Comparison of ENCODE assay signal across 9 cellular contexts in the genomic region with DNA sequence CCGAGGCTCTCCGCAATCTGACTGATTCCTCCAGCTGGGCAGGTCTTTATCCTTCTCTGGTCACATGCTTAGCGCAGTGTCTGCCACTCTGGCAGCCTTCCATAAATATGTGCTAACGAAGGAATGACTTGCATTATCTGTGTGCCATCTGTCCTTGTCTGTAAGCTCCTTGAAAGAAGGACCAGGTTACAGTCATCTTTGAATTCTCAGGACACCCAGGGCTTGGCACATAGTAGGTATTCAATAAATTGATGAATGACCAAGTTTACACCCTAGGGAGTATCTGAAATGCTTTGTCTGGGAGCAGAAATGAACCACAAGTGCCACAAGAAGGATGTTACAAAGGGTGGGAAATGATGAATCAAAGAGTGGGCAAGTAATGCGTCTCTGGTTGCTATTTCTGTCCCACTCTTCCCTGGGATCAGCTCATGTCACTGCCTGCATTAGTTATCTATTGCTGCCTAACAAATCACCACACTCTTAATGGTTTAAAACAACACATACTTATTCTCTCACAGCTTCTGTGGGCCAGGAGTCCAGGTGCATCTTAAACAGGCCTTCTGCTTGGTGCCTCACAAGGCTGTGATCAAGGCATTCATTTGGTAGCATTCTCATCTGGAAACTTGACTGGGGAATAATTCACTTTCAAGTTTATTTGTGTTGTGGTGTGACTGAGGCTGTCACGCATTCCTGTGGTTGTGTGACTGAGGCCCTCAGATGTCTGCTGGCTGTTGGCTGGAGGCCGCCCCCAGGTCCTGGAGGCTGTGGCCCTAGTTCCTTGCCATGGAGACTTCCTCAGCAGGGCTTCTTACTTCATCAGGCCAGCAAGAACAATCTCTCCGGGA. TPM values are rescaled to one million over a fixed set of nuclear protein-coding genes. Genes with fewer than 3 reads are reported as not detected.
DNase-seq lines count a peak whose midpoint lies in the region; ATAC-seq and TF ChIP-seq lines count a peak whose summit lies in the region.
"Had no signal": no experiment of that assay in that cellular context is flagged by ENCODE, and none has a peak within 500 bp of the region (broad histone marks: within the 10 kb centered on the region; RNA-seq: fewer than 3 reads in every experiment).

No MANE protein-coding gene starts in this region.

- TF ChIP-seq CTCF in WTC11 (IDR thresholded peaks at IDR 0.05) = no peak

- DNase-seq in stimulated activated CD4-positive, alpha-beta T cell treated with anti-CD3 and anti-CD28 coated beads, Interleukin-12 subunit alpha, Interleukin-12 subunit beta, amount 100 ng/mL, for 48 hours (ENCODE audit: low read depth in 2 of 3, low spot score in 1 of 3) = peak in 2 of 3 donors; percentile 2 to 17
- no peak for DNase-seq in stimulated activated CD4-positive, alpha-beta T cell treated with anti-CD3 and anti-CD28 coated beads, Interleukin-4, amount 100 ng/mL, for 4 hours
- peak; percentile 1 for DNase-seq in stromal cell of bone marrow (ENCODE audit: low read depth)
- no peak for DNase-seq in WTC11 (ENCODE audit: low spot score)
- no peak for DNase-seq in HuH-7.5 (ENCODE audit: low spot score)
- no peak for DNase-seq in posterior vena cava (ENCODE audit: low spot score)
- DNase-seq: activated CD4-positive, alpha-beta T cell treated with anti-CD3 and anti-CD28 coated beads for 4 hours had no signal

- peaks cover 3% of the 10 kb centered on the region for H3K9me3 Mint-ChIP-seq in activated T-helper 17 cell treated with anti-CD3 and anti-CD28 coated beads, Interleukin-2, amount 50 U/mL, for 72 hours
- H3K9me3 Mint-ChIP-seq in WTC11 = peaks cover 38% of the 10 kb centered on the region

- no peaks in the 10 kb centered on the region for H3K36me3 Mint-ChIP-seq in activated T-helper 17 cell treated with anti-CD3 and anti-CD28 coated beads, Interleukin-2, amount 50 U/mL, for 72 hours (ENCODE audit: low read depth)
- peaks cover 16% of the 10 kb centered on the region for H3K36me3 Mint-ChIP-seq in WTC11

- CTCF ChIA-PET in WTC11 (lab: Charles Lee) = no interaction called here

- H3K4me1 Mint-ChIP-seq in activated T-helper 17 cell treated with anti-CD3 and anti-CD28 coated beads, Interleukin-2, amount 50 U/mL, for 72 hours = no peaks in the 10 kb centered on the region
- peaks cover 7% of the 10 kb centered on the region for H3K4me1 Mint-ChIP-seq in WTC11

- ATAC-seq in HG03066 (IDR thresholded peaks at IDR 0.05; ENCODE audit: low read depth, unreplicated experiment) (peak; percentile 72), WTC11 (no peak)
- ATAC-seq in activated T-helper 17 cell treated with anti-CD3 and anti-CD28 coated beads, Interleukin-2, amount 50 U/mL, for 72 hours (replicated peaks) = peak; percentile 63

- peaks cover 22% of the 10 kb centered on the region for H3K27me3 Mint-ChIP-seq in activated T-helper 17 cell treated with anti-CD3 and anti-CD28 coated beads, Interleukin-2, amount 50 U/mL, for 72 hours
- peaks cover 4% of the 10 kb centered on the region for H3K27me3 Mint-ChIP-seq in WTC11 (ENCODE audit: low read depth)

- H3K4me3 Mint-ChIP-seq in activated T-helper 17 cell treated with anti-CD3 and anti-CD28 coated beads, Interleukin-2, amount 50 U/mL, for 72 hours = no peak overlapping the region
- H3K4me3 Mint-ChIP-seq in WTC11 = no peak overlapping the region

- intact Hi-C loops in posterior vena cava (cut with DNase I) = no loop called here

- H3K27ac Mint-ChIP-seq in activated T-helper 17 cell treated with anti-CD3 and anti-CD28 coated beads, Interleukin-2, amount 50 U/mL, for 72 hours = no peak overlapping the region
- no peak overlapping the region for H3K27ac Mint-ChIP-seq in WTC11

- POLR2A ChIA-PET in WTC11 (lab: Charles Lee) = no interaction called here

TF ChIP-seq in WTC11, 78 proteins besides CTCF, POLR2A, EP300 and RAD21 (continues in another document):
- TF ChIP-seq, protein P1, sequence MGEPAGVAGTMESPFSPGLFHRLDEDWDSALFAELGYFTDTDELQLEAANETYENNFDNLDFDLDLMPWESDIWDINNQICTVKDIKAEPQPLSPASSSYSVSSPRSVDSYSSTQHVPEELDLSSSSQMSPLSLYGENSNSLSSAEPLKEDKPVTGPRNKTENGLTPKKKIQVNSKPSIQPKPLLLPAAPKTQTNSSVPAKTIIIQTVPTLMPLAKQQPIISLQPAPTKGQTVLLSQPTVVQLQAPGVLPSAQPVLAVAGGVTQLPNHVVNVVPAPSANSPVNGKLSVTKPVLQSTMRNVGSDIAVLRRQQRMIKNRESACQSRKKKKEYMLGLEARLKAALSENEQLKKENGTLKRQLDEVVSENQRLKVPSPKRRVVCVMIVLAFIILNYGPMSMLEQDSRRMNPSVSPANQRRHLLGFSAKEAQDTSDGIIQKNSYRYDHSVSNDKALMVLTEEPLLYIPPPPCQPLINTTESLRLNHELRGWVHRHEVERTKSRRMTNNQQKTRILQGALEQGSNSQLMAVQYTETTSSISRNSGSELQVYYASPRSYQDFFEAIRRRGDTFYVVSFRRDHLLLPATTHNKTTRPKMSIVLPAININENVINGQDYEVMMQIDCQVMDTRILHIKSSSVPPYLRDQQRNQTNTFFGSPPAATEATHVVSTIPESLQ (CRISPR knock-in tag; IDR thresholded peaks at IDR 0.05) = no peak
- no peak for TF ChIP-seq ZSCAN18 (CRISPR knock-in tag; IDR thresholded peaks at IDR 0.05)
- TF ChIP-seq TEAD4 (CRISPR knock-in tag; IDR thresholded peaks at IDR 0.05) = no peak
- TF ChIP-seq, protein P2, sequence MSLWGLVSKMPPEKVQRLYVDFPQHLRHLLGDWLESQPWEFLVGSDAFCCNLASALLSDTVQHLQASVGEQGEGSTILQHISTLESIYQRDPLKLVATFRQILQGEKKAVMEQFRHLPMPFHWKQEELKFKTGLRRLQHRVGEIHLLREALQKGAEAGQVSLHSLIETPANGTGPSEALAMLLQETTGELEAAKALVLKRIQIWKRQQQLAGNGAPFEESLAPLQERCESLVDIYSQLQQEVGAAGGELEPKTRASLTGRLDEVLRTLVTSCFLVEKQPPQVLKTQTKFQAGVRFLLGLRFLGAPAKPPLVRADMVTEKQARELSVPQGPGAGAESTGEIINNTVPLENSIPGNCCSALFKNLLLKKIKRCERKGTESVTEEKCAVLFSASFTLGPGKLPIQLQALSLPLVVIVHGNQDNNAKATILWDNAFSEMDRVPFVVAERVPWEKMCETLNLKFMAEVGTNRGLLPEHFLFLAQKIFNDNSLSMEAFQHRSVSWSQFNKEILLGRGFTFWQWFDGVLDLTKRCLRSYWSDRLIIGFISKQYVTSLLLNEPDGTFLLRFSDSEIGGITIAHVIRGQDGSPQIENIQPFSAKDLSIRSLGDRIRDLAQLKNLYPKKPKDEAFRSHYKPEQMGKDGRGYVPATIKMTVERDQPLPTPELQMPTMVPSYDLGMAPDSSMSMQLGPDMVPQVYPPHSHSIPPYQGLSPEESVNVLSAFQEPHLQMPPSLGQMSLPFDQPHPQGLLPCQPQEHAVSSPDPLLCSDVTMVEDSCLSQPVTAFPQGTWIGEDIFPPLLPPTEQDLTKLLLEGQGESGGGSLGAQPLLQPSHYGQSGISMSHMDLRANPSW (CRISPR knock-in tag; conservative IDR thresholded peaks at IDR 0.05; ENCODE audit: low read depth) = no peak
- no peak for TF ChIP-seq FOXP4 (CRISPR knock-in tag; IDR thresholded peaks at IDR 0.05)
- no peak for TF ChIP-seq GTF2I (CRISPR knock-in tag; conservative IDR thresholded peaks at IDR 0.05)
- TF ChIP-seq ZNF416 (CRISPR knock-in tag; IDR thresholded peaks at IDR 0.05) = no peak
- no peak for TF ChIP-seq PRRX2 (CRISPR knock-in tag; IDR thresholded peaks at IDR 0.05)
- TF ChIP-seq, protein P3, sequence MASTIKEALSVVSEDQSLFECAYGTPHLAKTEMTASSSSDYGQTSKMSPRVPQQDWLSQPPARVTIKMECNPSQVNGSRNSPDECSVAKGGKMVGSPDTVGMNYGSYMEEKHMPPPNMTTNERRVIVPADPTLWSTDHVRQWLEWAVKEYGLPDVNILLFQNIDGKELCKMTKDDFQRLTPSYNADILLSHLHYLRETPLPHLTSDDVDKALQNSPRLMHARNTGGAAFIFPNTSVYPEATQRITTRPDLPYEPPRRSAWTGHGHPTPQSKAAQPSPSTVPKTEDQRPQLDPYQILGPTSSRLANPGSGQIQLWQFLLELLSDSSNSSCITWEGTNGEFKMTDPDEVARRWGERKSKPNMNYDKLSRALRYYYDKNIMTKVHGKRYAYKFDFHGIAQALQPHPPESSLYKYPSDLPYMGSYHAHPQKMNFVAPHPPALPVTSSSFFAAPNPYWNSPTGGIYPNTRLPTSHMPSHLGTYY (CRISPR knock-in tag; IDR thresholded peaks at IDR 0.05) = no peak
- TF ChIP-seq ZNF232 (CRISPR knock-in tag; IDR thresholded peaks at IDR 0.05) = no peak
- TF ChIP-seq ATF1 (CRISPR knock-in tag; IDR thresholded peaks at IDR 0.05) = no peak
- no peak for TF ChIP-seq NFE2L1 (CRISPR knock-in tag; IDR thresholded peaks at IDR 0.05)

RNA-seq across cellular contexts. Expression of gene FAM3D, which starts 16.6 kb away (rescaled TPM):
- not detected for total RNA-seq in activated T-helper 17 cell treated with anti-CD3 and anti-CD28 coated beads, Interleukin-2, amount 50 U/mL, for 72 hours
- 0.53 to 0.66 TPM (median 0.66 TPM) in 3 replicates for total RNA-seq in WTC11 (2021)
- total RNA-seq in posterior vena cava = not detected

Comparison
In these comparisons a context has a peak if more than half of its experiments do, and no peak if none do; other contexts are left out.
1. DNase-seq: peak in stimulated activated CD4-positive, alpha-beta T cell treated with anti-CD3 and anti-CD28 coated beads, Interleukin-12 subunit alpha, Interleukin-12 subunit beta, amount 100 ng/mL, for 48 hours (2 of 3) and stromal cell of bone marrow (single experiment); none in stimulated activated CD4-positive, alpha-beta T cell treated with anti-CD3 and anti-CD28 coated beads, Interleukin-4, amount 100 ng/mL, for 4 hours (0 of 2), WTC11 (single experiment), HuH-7.5 (single experiment) and posterior vena cava (single experiment).